1 cellular context compared by ENCODE assay signal in the genomic region with DNA sequence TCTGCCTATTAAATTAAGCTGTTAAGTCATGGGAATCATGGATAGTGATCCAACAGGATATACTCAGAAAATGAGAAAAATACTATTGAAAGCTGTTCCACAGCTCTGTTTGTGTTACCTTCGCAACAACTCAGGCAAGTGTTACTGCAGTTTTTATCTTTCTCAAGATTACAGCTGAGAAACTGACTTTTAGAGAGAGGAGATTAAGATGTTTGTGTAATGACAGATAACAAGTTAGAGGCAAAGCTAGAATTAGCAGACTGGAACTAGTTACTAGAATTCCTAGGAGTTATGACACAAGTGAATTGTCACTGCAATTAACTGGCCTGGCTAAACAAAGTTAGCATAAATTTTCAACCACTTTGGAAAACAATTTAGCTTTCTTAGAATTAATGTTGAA.
TF ChIP-seq lines count a peak whose summit lies in the region.

No MANE protein-coding gene starts in this region.

TF ChIP-seq in K562, 482 proteins besides CTCF, POLR2A, EP300 and RAD21:
- TF ChIP-seq, protein P1, sequence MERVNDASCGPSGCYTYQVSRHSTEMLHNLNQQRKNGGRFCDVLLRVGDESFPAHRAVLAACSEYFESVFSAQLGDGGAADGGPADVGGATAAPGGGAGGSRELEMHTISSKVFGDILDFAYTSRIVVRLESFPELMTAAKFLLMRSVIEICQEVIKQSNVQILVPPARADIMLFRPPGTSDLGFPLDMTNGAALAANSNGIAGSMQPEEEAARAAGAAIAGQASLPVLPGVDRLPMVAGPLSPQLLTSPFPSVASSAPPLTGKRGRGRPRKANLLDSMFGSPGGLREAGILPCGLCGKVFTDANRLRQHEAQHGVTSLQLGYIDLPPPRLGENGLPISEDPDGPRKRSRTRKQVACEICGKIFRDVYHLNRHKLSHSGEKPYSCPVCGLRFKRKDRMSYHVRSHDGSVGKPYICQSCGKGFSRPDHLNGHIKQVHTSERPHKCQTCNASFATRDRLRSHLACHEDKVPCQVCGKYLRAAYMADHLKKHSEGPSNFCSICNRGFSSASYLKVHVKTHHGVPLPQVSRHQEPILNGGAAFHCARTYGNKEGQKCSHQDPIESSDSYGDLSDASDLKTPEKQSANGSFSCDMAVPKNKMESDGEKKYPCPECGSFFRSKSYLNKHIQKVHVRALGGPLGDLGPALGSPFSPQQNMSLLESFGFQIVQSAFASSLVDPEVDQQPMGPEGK (CRISPR knock-in tag; IDR thresholded peaks at IDR 0.05; ENCODE audit: borderline replicate concordance) = no peak
- no peak for TF ChIP-seq E4F1 (CRISPR knock-in tag; IDR thresholded peaks at IDR 0.05; ENCODE audit: borderline replicate concordance)
- TF ChIP-seq MAFG (tag; conservative IDR thresholded peaks at IDR 0.05) = 0 out of 2 replicates have a peak, but pooled peaks have one; percentile 6
- TF ChIP-seq SIN3A (IDR thresholded peaks at IDR 0.05; ENCODE audit: borderline replicate concordance in 2 of 2, control insufficient read depth in 1 of 2, low read depth in 2 of 2, low read length in 2 of 2) = no peak
